ENCODE assay signal across 20 cellular contexts in the genomic region with DNA sequence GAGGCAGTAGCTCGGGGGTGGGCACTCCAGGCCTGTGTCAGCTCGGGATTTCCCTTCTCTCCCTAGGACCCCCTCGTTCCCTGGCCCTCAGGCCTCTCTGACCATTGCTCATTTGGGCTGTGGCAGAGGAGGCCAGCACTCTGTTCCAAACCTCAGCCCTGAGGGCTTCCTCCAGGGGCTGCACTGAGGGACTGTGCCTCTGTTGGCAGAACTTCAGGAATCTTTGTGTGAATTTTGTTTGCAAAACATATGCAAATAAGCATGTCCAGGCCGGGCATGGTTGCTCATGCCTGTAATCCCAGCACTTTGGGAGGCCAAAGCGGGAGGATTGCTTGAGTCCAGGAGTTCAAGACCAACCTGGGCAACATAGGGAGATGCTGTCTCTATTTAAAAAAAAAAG. TPM values are rescaled to one million over a fixed set of nuclear protein-coding genes. Genes with fewer than 3 reads are reported as not detected.
DNase-seq lines count a peak whose midpoint lies in the region; ATAC-seq and TF ChIP-seq lines count a peak whose summit lies in the region.
"Had no signal": no experiment of that assay in that cellular context is flagged by ENCODE, and none has a peak within 500 bp of the region (broad histone marks: within the 10 kb centered on the region; RNA-seq: fewer than 3 reads in every experiment).

No MANE protein-coding gene starts in this region.

- no peak overlapping the region for H3K4me3 Mint-ChIP-seq in stimulated activated effector memory CD8-positive, alpha-beta T cell treated with anti-CD3 and anti-CD28 coated beads, Interleukin-12 subunit alpha, Interleukin-12 subunit beta, amount 100 ng/mL, for 72 hours

- TF ChIP-seq CTCF in WERI-Rb-1 (IDR thresholded peaks at IDR 0.05; ENCODE audit: low read depth, low read length) (no peak), spleen (IDR thresholded peaks at IDR 0.05 in 8 of 11, conservative IDR thresholded peaks at IDR 0.05 in 3 of 11) (no peak), tibial nerve (IDR thresholded peaks at IDR 0.05) (no peak)

- WGBS in spleen, 5 donors: 70 to 79% (median 74%) methylated on average over 5 of the region's 5 CpGs
- WGBS in tibial nerve, 2 donors: 46 to 47% methylated on average over 5 of the region's 5 CpGs

- H3K4me3 ChIP-seq in WERI-Rb-1 (ENCODE audit: low read depth, low read length) (peak overlapping the region; percentile 22), spleen (no peak overlapping the region), tibial nerve (no peak overlapping the region)
- H3K4me3 ChIP-seq: MG63 had no signal

- in situ Hi-C loops in KBM-7 (cut with MboI; ENCODE audit: low pct_unique_long_range_greater_than_20kb, low sequenced_read_pairs): no loop called here

- no peaks in the 10 kb centered on the region for H3K9me3 ChIP-seq in WERI-Rb-1 (ENCODE audit: severe bottlenecking)
- H3K9me3 ChIP-seq in spleen: peaks cover 0 to 8% (median 2%) of the 10 kb centered on the region in 8 donors
- H3K9me3 ChIP-seq in tibial nerve: peaks cover 0 to 16% (median 0%) of the 10 kb centered on the region in 4 donors
- H3K9me3 ChIP-seq: MG63 had no signal

- no peaks in the 10 kb centered on the region for H3K4me1 ChIP-seq in spleen
- no peaks in the 10 kb centered on the region for H3K4me1 ChIP-seq in tibial nerve

- H3K27me3 ChIP-seq in WERI-Rb-1 (ENCODE audit: insufficient read depth, low read depth, severe bottlenecking) (no peaks in the 10 kb centered on the region), spleen (replicated peaks in 1 of 7) (no peaks in the 10 kb centered on the region), tibial nerve (no peaks in the 10 kb centered on the region)
- H3K27me3 ChIP-seq: MG63 had no signal

- intact Hi-C loops in spleen (cut with DNase I; ENCODE audit: low total_unique reads): no loop called here

- no peaks in the 10 kb centered on the region for H3K4me1 Mint-ChIP-seq in stimulated activated effector memory CD8-positive, alpha-beta T cell treated with anti-CD3 and anti-CD28 coated beads, Interleukin-12 subunit alpha, Interleukin-12 subunit beta, amount 100 ng/mL, for 72 hours

- no peaks in the 10 kb centered on the region for H3K36me3 Mint-ChIP-seq in stimulated activated effector memory CD8-positive, alpha-beta T cell treated with anti-CD3 and anti-CD28 coated beads, Interleukin-12 subunit alpha, Interleukin-12 subunit beta, amount 100 ng/mL, for 72 hours

- H3K27ac Mint-ChIP-seq in stimulated activated effector memory CD8-positive, alpha-beta T cell treated with anti-CD3 and anti-CD28 coated beads, Interleukin-12 subunit alpha, Interleukin-12 subunit beta, amount 100 ng/mL, for 72 hours: no peak overlapping the region

- no peak for TF ChIP-seq EP300 in tibial nerve (IDR thresholded peaks at IDR 0.05)

- TF ChIP-seq POLR2A in spleen (IDR thresholded peaks at IDR 0.05): no peak
- TF ChIP-seq POLR2A in tibial nerve (IDR thresholded peaks at IDR 0.05): no peak

- no peaks in the 10 kb centered on the region for H3K9me3 Mint-ChIP-seq in stimulated activated effector memory CD8-positive, alpha-beta T cell treated with anti-CD3 and anti-CD28 coated beads, Interleukin-12 subunit alpha, Interleukin-12 subunit beta, amount 100 ng/mL, for 72 hours

- no peak for ATAC-seq in stimulated activated effector memory CD8-positive, alpha-beta T cell treated with anti-CD3 and anti-CD28 coated beads, Interleukin-12 subunit alpha, Interleukin-12 subunit beta, amount 100 ng/mL, for 72 hours
- ATAC-seq: HCT116, PC-3 had no signal

- H3K27ac ChIP-seq in WERI-Rb-1: peak overlapping the region; percentile 79
- H3K27ac ChIP-seq in spleen: no peak overlapping the region
- no peak overlapping the region for H3K27ac ChIP-seq in tibial nerve

- H3K36me3 ChIP-seq in WERI-Rb-1: peaks cover 3% of the 10 kb centered on the region; the same call in 1 of the 2 replicates
- no peaks in the 10 kb centered on the region for H3K36me3 ChIP-seq in spleen
- no peaks in the 10 kb centered on the region for H3K36me3 ChIP-seq in tibial nerve
- H3K36me3 ChIP-seq: MG63 had no signal

- DNase-seq in NCI-H446 treated with DMSO at 0.1 percent for 48 hours (lab: John Stamatoyannopoulos, UW) (peak; percentile 16), NCI-H446 (lab: John Stamatoyannopoulos, UW) (no peak), H4 (ENCODE audit: low spot score) (peak; percentile 25), WERI-Rb-1 (no peak), spleen (peak; percentile 46), KBM-7 (no peak), tibial nerve (ENCODE audit: low spot score in 2 of 2) (no peak)
- no peak for DNase-seq in stimulated activated effector memory CD8-positive, alpha-beta T cell treated with anti-CD3 and anti-CD28 coated beads, Interleukin-12 subunit alpha, Interleukin-12 subunit beta, amount 100 ng/mL, for 72 hours (ENCODE audit: low spot score in 2 of 2)
- DNase-seq: 8988T, DMS79, Kasumi-1, MG63, NCI-H1048, NCI-H1417 treated with DMSO at 0.1 percent for 48 hours, NCI-H187, PC-3, Right ventricle myocardium superior had no signal

RNA-seq across cellular contexts. Expression of a gene that starts 11.1 kb away (rescaled TPM):
- not detected in 2 replicates for total RNA-seq in H4 (2014; rRNA removed; shearing (Covaris generic))
- total RNA-seq in spleen (1 to 10 TPM in 6 of 7 donors, under 1 TPM in 1; 0.66 to 1.9 (median 1.3) TPM), tibial nerve (1 to 10 TPM in 1 of 4 donors, under 1 TPM in 2, not detected in 1; 0.30 to 2.6 (median 0.42) TPM)
- 1 to 10 TPM in 1 of 3 donors, under 1 TPM in 2; 0.67 to 2.8 (median 0.86) TPM for polyA plus RNA-seq in spleen
- total RNA-seq: RPMI7951, SK-MEL-5 had no signal

RNA-seq across cellular contexts. Expression of a gene that starts 51.1 kb away (rescaled TPM):
- total RNA-seq in H4 (2014; rRNA removed; shearing (Covaris generic)): 3,936 and 4,042 TPM in 2 replicates
- total RNA-seq in spleen: 1,000 to 10,000 TPM; 1,033 to 2,189 (median 1,131) TPM
- 1,000 to 10,000 TPM; 3,993 to 4,934 (median 4,074) TPM for polyA plus RNA-seq in spleen
- total RNA-seq in tibial nerve: 1,000 to 10,000 TPM; 1,731 to 2,603 (median 2,031) TPM

Comparison
In these comparisons a context has a peak if more than half of its experiments do, and no peak if none do; other contexts are left out.
1. DNase-seq: peak in NCI-H446 treated with DMSO at 0.1 percent for 48 hours (single experiment), H4 (single experiment) and spleen (single experiment); none in NCI-H446 (0 of 2), WERI-Rb-1 (single experiment), KBM-7 (single experiment), stimulated activated effector memory CD8-positive, alpha-beta T cell treated with anti-CD3 and anti-CD28 coated beads, Interleukin-12 subunit alpha, Interleukin-12 subunit beta, amount 100 ng/mL, for 72 hours (0 of 2) and tibial nerve (0 of 2).